In the genomic region with DNA sequence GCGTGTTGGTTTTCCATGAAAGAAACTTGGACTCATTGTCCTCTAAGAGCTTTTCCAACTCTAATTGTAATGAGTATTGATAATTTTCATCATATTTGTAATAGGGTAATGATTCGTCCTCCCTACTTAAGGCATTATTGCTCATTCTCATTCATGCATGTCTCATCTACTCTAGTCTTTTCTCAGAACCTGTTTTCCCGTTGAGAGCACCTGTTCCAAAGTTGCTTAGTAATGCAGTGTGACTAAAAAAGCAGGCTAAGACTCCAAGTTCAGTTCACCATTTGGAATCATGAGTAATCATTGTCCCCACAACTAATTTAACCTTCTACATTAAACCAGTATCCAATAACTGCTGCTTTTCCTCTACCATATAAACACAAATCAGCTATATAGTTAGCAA, we compare ENCODE assay signal across 1 cellular context.
TF ChIP-seq lines count a peak whose summit lies in the region.

No MANE protein-coding gene starts in this region.

TF ChIP-seq in IMR-90, 13 proteins besides CTCF, POLR2A, EP300 and RAD21 (continued from another document):
- TF ChIP-seq, protein P1, sequence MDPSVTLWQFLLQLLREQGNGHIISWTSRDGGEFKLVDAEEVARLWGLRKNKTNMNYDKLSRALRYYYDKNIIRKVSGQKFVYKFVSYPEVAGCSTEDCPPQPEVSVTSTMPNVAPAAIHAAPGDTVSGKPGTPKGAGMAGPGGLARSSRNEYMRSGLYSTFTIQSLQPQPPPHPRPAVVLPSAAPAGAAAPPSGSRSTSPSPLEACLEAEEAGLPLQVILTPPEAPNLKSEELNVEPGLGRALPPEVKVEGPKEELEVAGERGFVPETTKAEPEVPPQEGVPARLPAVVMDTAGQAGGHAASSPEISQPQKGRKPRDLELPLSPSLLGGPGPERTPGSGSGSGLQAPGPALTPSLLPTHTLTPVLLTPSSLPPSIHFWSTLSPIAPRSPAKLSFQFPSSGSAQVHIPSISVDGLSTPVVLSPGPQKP (IDR thresholded peaks at IDR 0.05; ENCODE audit: borderline replicate concordance, low read depth, low read length), result no peak
- TF ChIP-seq BHLHE40 (IDR thresholded peaks at IDR 0.05; ENCODE audit: low read depth, low read length) (no peak), NFE2L2 (IDR thresholded peaks at IDR 0.05; ENCODE audit: low read depth, low read length) (no peak), CHD1 (IDR thresholded peaks at IDR 0.05; ENCODE audit: low read depth, low read length) (no peak), SMC3 (IDR thresholded peaks at IDR 0.05; ENCODE audit: low read depth, low read length) (no peak), RFX5 (IDR thresholded peaks at IDR 0.05; ENCODE audit: low read depth, low read length) (no peak), RCOR1 (IDR thresholded peaks at IDR 0.05; ENCODE audit: insufficient replicate concordance, low read length) (no peak), MXI1 (IDR thresholded peaks at IDR 0.05; ENCODE audit: borderline replicate concordance, low read depth, low read length) (no peak)
